In the genomic region with DNA sequence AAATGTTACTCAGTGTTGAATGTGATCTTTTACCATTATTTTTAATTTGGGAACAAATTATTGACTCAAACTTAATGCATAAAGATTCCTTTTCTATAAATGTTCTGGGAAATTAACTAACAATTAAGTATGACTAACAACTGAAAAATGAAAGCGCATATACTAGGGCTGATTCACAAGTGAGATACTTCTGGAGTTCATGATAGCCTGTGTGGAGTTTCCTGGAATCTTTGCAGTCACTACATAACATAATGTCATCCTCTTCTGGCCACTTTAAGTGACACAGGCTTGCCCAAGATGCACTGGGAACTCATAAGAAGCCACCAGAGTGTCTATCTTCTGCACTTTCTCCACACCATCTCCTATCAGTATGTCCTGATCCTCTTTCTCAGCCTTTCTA, we compare ENCODE assay signal across 17 cellular contexts.
DNase-seq lines count a peak whose midpoint lies in the region; ATAC-seq, FAIRE-seq and TF ChIP-seq lines count a peak whose summit lies in the region.
"Had no signal": no experiment of that assay in that cellular context is flagged by ENCODE, and none has a peak within 500 bp of the region (broad histone marks: within the 10 kb centered on the region; RNA-seq: fewer than 3 reads in every experiment).

No MANE protein-coding gene starts in this region.

- H3K9ac ChIP-seq in PC-3 (ENCODE audit: low read length) (no peak overlapping the region), endothelial cell of umbilical vein (replicated peaks; ENCODE audit: extremely low read depth, insufficient read depth, low read length) (no peak overlapping the region)
- H3K9ac ChIP-seq: KMS-11 had no signal

- H3K27ac ChIP-seq in PC-3 (ENCODE audit: low read length) = peak overlapping the region; percentile 25; the same call in 1 of the 2 replicates
- H3K27ac ChIP-seq in endothelial cell of umbilical vein (ENCODE audit: insufficient read depth, low read depth, low read length) = no peak overlapping the region
- H3K27ac ChIP-seq: KMS-11, psoas muscle had no signal

- CTCF ChIA-PET in PC-3 (lab: Charles Lee) (no interaction called here), endothelial cell of umbilical vein (lab: Charles Lee) (no interaction called here)

- H3K9me1 ChIP-seq in endothelial cell of umbilical vein (replicated peaks; ENCODE audit: control insufficient read depth, extremely low read depth, insufficient read depth, low read length) = no peaks in the 10 kb centered on the region

- no peak for FAIRE-seq in endothelial cell of umbilical vein (lab: Jason Lieb, UNC)
- FAIRE-seq: D721Med, GM12878 had no signal

- H3K9me3 ChIP-seq in PC-3 (ENCODE audit: low read length) (no peaks in the 10 kb centered on the region), endothelial cell of umbilical vein (replicated peaks; ENCODE audit: control insufficient read depth, insufficient read depth, low read length) (no peaks in the 10 kb centered on the region)

- H3K36me3 ChIP-seq in PC-3 (ENCODE audit: low read depth, low read length) (no peaks in the 10 kb centered on the region), endothelial cell of umbilical vein (ENCODE audit: control insufficient read depth in 2 of 2, extremely low read depth in 1 of 2, insufficient read depth in 2 of 2, low read length in 2 of 2) (no peaks in the 10 kb centered on the region)

- dilution Hi-C loops in endothelial cell of umbilical vein (cut with MboI; ENCODE audit: extremely low pct_ligation_motif_present, low sequenced_read_pairs) = no loop called here

- H3F3A ChIP-seq in PC-3 (ENCODE audit: low read length, unreplicated experiment) = no peaks in the 10 kb centered on the region

- BruUV-seq in PC-3 (replicated peaks; lab: Mats Ljungman, UMichigan) (no TSS peak), endothelial cell of umbilical vein (replicated peaks; lab: Mats Ljungman, UMichigan) (no TSS peak)

- H3K79me2 ChIP-seq in PC-3 (ENCODE audit: low read length) = no peaks in the 10 kb centered on the region
- H3K79me2 ChIP-seq in endothelial cell of umbilical vein (ENCODE audit: control insufficient read depth, insufficient read depth, low read length) = no peaks in the 10 kb centered on the region

- no peaks in the 10 kb centered on the region for H3K27me3 ChIP-seq in PC-3 (ENCODE audit: low read length)
- H3K27me3 ChIP-seq in endothelial cell of umbilical vein (ENCODE audit: control insufficient read depth in 2 of 2, insufficient read depth in 2 of 2, low read length in 2 of 2) = no peaks in the 10 kb centered on the region

- no peaks in the 10 kb centered on the region for H4K20me1 ChIP-seq in PC-3 (ENCODE audit: low read length)
- no peaks in the 10 kb centered on the region for H4K20me1 ChIP-seq in endothelial cell of umbilical vein (replicated peaks; ENCODE audit: control insufficient read depth, extremely low read depth, insufficient read depth, low read length)

- no peak overlapping the region for H3K4me3 ChIP-seq in PC-3 (ENCODE audit: low read length)
- no peak overlapping the region for H3K4me3 ChIP-seq in endothelial cell of umbilical vein (replicated peaks in 1 of 3; ENCODE audit: insufficient read depth in 1 of 3, low read depth in 1 of 3, low read length in 3 of 3)
- H3K4me3 ChIP-seq: GM12878, psoas muscle had no signal

- H3K4me1 ChIP-seq in PC-3 (ENCODE audit: insufficient read depth, low read length) (peaks cover 15% of the 10 kb centered on the region), endothelial cell of umbilical vein (ENCODE audit: control insufficient read depth, extremely low read depth, insufficient read depth, low read length) (peaks cover 7% of the 10 kb centered on the region)
- H3K4me1 ChIP-seq: psoas muscle had no signal

- ATAC-seq in PC-3 = peak; percentile 96
- no peak for ATAC-seq in GM18517 (IDR thresholded peaks at IDR 0.05; ENCODE audit: unreplicated experiment)
- ATAC-seq in HG02885 (IDR thresholded peaks at IDR 0.05; ENCODE audit: poor library complexity, unreplicated experiment) = no peak
- ATAC-seq: GM12878; HCT116; psoas muscle; stimulated activated naive CD8-positive, alpha-beta T cell treated with anti-CD3 and anti-CD28 coated beads, Interleukin-15, amount 100 ng/mL, for 72 hours; WTC11 had no signal

- POLR2A ChIA-PET in PC-3 (lab: Charles Lee; ENCODE audit: unreplicated experiment) (no interaction called here), endothelial cell of umbilical vein (lab: Charles Lee) (no interaction called here)

- peak; percentile 3 for DNase-seq in COLO829 (ENCODE audit: low spot score)
- DNase-seq in PC-3 = peak; percentile 72
- DNase-seq in endothelial cell of umbilical vein (ENCODE audit: low read depth, low spot score) = peak; percentile 53
- DNase-seq in non-pigmented ciliary epithelial cell (ENCODE audit: low read depth) = peak; percentile 78
- DNase-seq in T-helper 1 cell = no peak
- no peak for DNase-seq in anterior cingulate cortex (lab: John Stamatoyannopoulos, UW)
- DNase-seq: activated T-cell treated with anti-CD3 and anti-CD28 coated beads for 4 hours; NCI-H2107; psoas muscle; stimulated activated naive CD8-positive, alpha-beta T cell treated with anti-CD3 and anti-CD28 coated beads, Interleukin-15, amount 100 ng/mL, for 72 hours had no signal

- no peaks in the 10 kb centered on the region for H3K9me2 ChIP-seq in PC-3 (replicated peaks; ENCODE audit: low read length)

- H3K4me2 ChIP-seq in PC-3 (ENCODE audit: low read length) (peak overlapping the region; percentile 59), endothelial cell of umbilical vein (ENCODE audit: insufficient read depth, low read length) (peak overlapping the region; percentile 17)
- H3K4me2 ChIP-seq: KMS-11 had no signal

- no peak for TF ChIP-seq CTCF in PC-3 (conservative IDR thresholded peaks at IDR 0.05; ENCODE audit: low read depth, low read length)
- TF ChIP-seq CTCF in endothelial cell of umbilical vein (IDR thresholded peaks at IDR 0.05; ENCODE audit: extremely low read depth in 1 of 2, insufficient read depth in 1 of 2, low read depth in 1 of 2, low read length in 2 of 2) = no peak

- H2AFZ ChIP-seq in PC-3 (ENCODE audit: low read length) (no peak overlapping the region), endothelial cell of umbilical vein (ENCODE audit: low read depth, low read length) (peak overlapping the region; percentile 57)

- TF ChIP-seq POLR2A in endothelial cell of umbilical vein (IDR thresholded peaks at IDR 0.05; ENCODE audit: low read depth, low read length) = no peak

- intact Hi-C loops in PC-3 (cut with micrococcal nuclease) (loop anchor here (5.0 kb wide), 2 partner anchors 155 to 450 kb away; a partner anchor contains a TSS), endothelial cell of umbilical vein (cut with micrococcal nuclease) (no loop called here)

TF ChIP-seq in endothelial cell of umbilical vein, 7 proteins besides CTCF, POLR2A, EP300 and RAD21:
- TF ChIP-seq, protein P1, sequence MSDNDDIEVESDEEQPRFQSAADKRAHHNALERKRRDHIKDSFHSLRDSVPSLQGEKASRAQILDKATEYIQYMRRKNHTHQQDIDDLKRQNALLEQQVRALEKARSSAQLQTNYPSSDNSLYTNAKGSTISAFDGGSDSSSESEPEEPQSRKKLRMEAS (IDR thresholded peaks at IDR 0.05; ENCODE audit: insufficient read depth, insufficient read length) = no peak
- TF ChIP-seq JUN (IDR thresholded peaks at IDR 0.05; ENCODE audit: borderline replicate concordance, insufficient read depth, insufficient read length, low read depth) (no peak), GATA2 (IDR thresholded peaks at IDR 0.05; ENCODE audit: insufficient read depth, insufficient read length, low read depth, low read length) (peak; percentile 40), FOS (IDR thresholded peaks at IDR 0.05; ENCODE audit: borderline replicate concordance, insufficient read depth, low read length) (peak; percentile 79)

Comparison
In these comparisons a context has a peak if more than half of its experiments do, and no peak if none do; other contexts are left out.
1. DNase-seq: peak in COLO829 (single experiment), PC-3 (single experiment), endothelial cell of umbilical vein (single experiment) and non-pigmented ciliary epithelial cell (single experiment); none in T-helper 1 cell (0 of 5) and anterior cingulate cortex (0 of 58).